In genomic region chr6:157075549-157076426, GRCh38 we compare ENCODE assay signal across 8 cellular contexts.
A peak's percentile ranks its signal among the peaks of the same experiment; 100 is the strongest.
DNase-seq lines count a peak whose midpoint lies in the region; ATAC-seq, FAIRE-seq and TF ChIP-seq lines count a peak whose summit lies in the region.

No MANE protein-coding gene starts in this region.

- DNase-seq in mammary epithelial cell (peak; percentile 33), Peyer's patch (no peak), NCI-H510A treated with DMSO at 0.1 percent for 48 hours (lab: John Stamatoyannopoulos, UW) (no peak), hippocampal formation (lab: John Stamatoyannopoulos, UW) (no peak)
- no peak for DNase-seq in activated CD8-positive, alpha-beta memory T cell treated with anti-CD3 and anti-CD28 coated beads, Interleukin-2, amount 50 U/mL, for 48 hours

- 69% methylated on average over 8 of the region's 8 CpGs for WGBS in mammary epithelial cell (ENCODE audit: low coverage, missing lambda C conversion rate)

- H3K9ac ChIP-seq in mammary epithelial cell (ENCODE audit: insufficient read depth, low read length), result no peak overlapping the region

- CTCF ChIA-PET in mammary epithelial cell (lab: Charles Lee; ENCODE audit: low non-redundant PET), result no interaction called here

- H4K20me1 ChIP-seq in mammary epithelial cell (ENCODE audit: insufficient read depth, low read length), result no peaks in the 10 kb centered on the region

- H3K4me1 ChIP-seq in mammary epithelial cell (ENCODE audit: insufficient read depth, low read length), result peaks cover 4% of the 10 kb centered on the region
- H3K4me1 ChIP-seq in Peyer's patch, result peaks cover 0 to 4% (median 0%) of the 10 kb centered on the region in 4 donors

- dilution Hi-C loops in mammary epithelial cell (cut with HindIII; ENCODE audit: low sequenced_read_pairs), result no loop called here

- intact Hi-C loops in mammary epithelial cell (cut with micrococcal nuclease), result no loop called here

- peak; percentile 72 for ATAC-seq in GM19467 (IDR thresholded peaks at IDR 0.05; ENCODE audit: unreplicated experiment)
- peak; percentile 95 for ATAC-seq in HG03432 (IDR thresholded peaks at IDR 0.05; ENCODE audit: unreplicated experiment)

- H3K79me2 ChIP-seq in mammary epithelial cell (ENCODE audit: insufficient read depth, low read length), result no peaks in the 10 kb centered on the region

- TF ChIP-seq CTCF in mammary epithelial cell (conservative IDR thresholded peaks at IDR 0.05 in 1 of 2, IDR thresholded peaks at IDR 0.05 in 1 of 2; ENCODE audit: extremely low read depth in 1 of 2, insufficient read depth in 1 of 2, low read depth in 1 of 2, low read length in 2 of 2) (no peak), Peyer's patch (IDR thresholded peaks at IDR 0.05) (no peak)

- H3K27me3 ChIP-seq in mammary epithelial cell (ENCODE audit: insufficient read depth, low read length) (no peaks in the 10 kb centered on the region), Peyer's patch (no peaks in the 10 kb centered on the region)

- H3K4me2 ChIP-seq in mammary epithelial cell (ENCODE audit: insufficient read depth, low read depth, low read length), result no peak overlapping the region

- BruUV-seq in mammary epithelial cell (replicated peaks; lab: Mats Ljungman, UMichigan), result no TSS peak

- no peaks in the 10 kb centered on the region for H3K36me3 ChIP-seq in mammary epithelial cell (ENCODE audit: insufficient read depth, low read length)
- no peaks in the 10 kb centered on the region for H3K36me3 ChIP-seq in Peyer's patch

- no peak for TF ChIP-seq POLR2A in Peyer's patch (IDR thresholded peaks at IDR 0.05)

- in situ Hi-C loops in mammary epithelial cell (cut with MboI; ENCODE audit: low sequenced_read_pairs in 2 of 2), result no loop called here

- no peaks in the 10 kb centered on the region for H3K9me3 ChIP-seq in mammary epithelial cell (replicated peaks; ENCODE audit: insufficient read depth, low read length)
- H3K9me3 ChIP-seq in Peyer's patch, result no peaks in the 10 kb centered on the region

- no peak overlapping the region for H2AFZ ChIP-seq in mammary epithelial cell (ENCODE audit: low read depth, low read length)

- no peak overlapping the region for H3K4me3 ChIP-seq in mammary epithelial cell (replicated peaks in 1 of 3; ENCODE audit: insufficient read depth in 1 of 3, low read depth in 2 of 3, low read length in 3 of 3)
- no peak overlapping the region for H3K4me3 ChIP-seq in Peyer's patch

- H3K27ac ChIP-seq in mammary epithelial cell (ENCODE audit: insufficient read depth, low read depth, low read length) (no peak overlapping the region), Peyer's patch (peak overlapping the region in 1 of 4 donors; percentile 5)

- FAIRE-seq in G401.6 (lab: Jason Lieb, UNC), result peak; percentile 36
